ENCODE assay signal across 33 cellular contexts in genomic region chr13:106159295-106160195, GRCh38.
DNase-seq lines count a peak whose midpoint lies in the region; ATAC-seq, FAIRE-seq and TF ChIP-seq lines count a peak whose summit lies in the region.
"Had no signal": no experiment of that assay in that cellular context is flagged by ENCODE, and none has a peak within 500 bp of the region (broad histone marks: within the 10 kb centered on the region; RNA-seq: fewer than 3 reads in every experiment).

No MANE protein-coding gene starts in this region.

- H2BK120ac ChIP-seq in H9 (ENCODE audit: low read depth, low read length, poor library complexity, severe bottlenecking), result no peak overlapping the region

- H2BK5ac ChIP-seq in H9 (ENCODE audit: insufficient read length, low read length), result no peak overlapping the region

- no peak overlapping the region for H3K27ac ChIP-seq in H9 (ENCODE audit: insufficient read length, low read depth, low read length)
- H3K27ac ChIP-seq in RWPE1, result peak overlapping the region; percentile 4; the same call in 1 of the 2 replicates
- no peak overlapping the region for H3K27ac ChIP-seq in kidney (ENCODE audit: low read depth in 2 of 2, low read length in 2 of 2)
- H3K27ac ChIP-seq in smooth muscle cell (ENCODE audit: low read depth), result no peak overlapping the region
- H3K27ac ChIP-seq: esophagus squamous epithelium, heart left ventricle, lower lobe of right lung, pancreas, PC-9 had no signal

- no peaks in the 10 kb centered on the region for H3K9me3 ChIP-seq in H9 (ENCODE audit: control insufficient read depth, low read depth, low read length)
- H3K9me3 ChIP-seq in kidney (ENCODE audit: control insufficient read depth in 1 of 2, low read length in 2 of 2), result no peaks in the 10 kb centered on the region
- H3K9me3 ChIP-seq in smooth muscle cell (replicated peaks; ENCODE audit: low read depth), result no peaks in the 10 kb centered on the region
- H3K9me3 ChIP-seq: BLaER1, esophagus squamous epithelium, lower lobe of right lung, pancreas had no signal

- H3K4me2 ChIP-seq in H9 (ENCODE audit: insufficient read depth, insufficient read length, low read length), result no peak overlapping the region
- no peak overlapping the region for H3K4me2 ChIP-seq in smooth muscle cell
- H3K4me2 ChIP-seq: PC-9 had no signal

- H4K20me1 ChIP-seq in H9 (ENCODE audit: control insufficient read depth, insufficient read depth, insufficient read length) (no peaks in the 10 kb centered on the region), smooth muscle cell (ENCODE audit: low read depth) (no peaks in the 10 kb centered on the region)
- H4K20me1 ChIP-seq: BLaER1 had no signal

- H2AK5ac ChIP-seq in H9 (ENCODE audit: insufficient read length, low read length), result no peak overlapping the region

- DNase-seq in H9, result peak; percentile 51
- no peak for DNase-seq in RWPE1 (ENCODE audit: low spot score)
- DNase-seq in kidney, result peak; percentile 37
- DNase-seq in smooth muscle cell (lab: John Stamatoyannopoulos, UW; ENCODE audit: unreplicated experiment), result no peak
- DNase-seq: activated CD4-positive, alpha-beta memory T cell treated with anti-CD3 and anti-CD28 coated beads for 36 hours; activated CD4-positive, CD25-positive, alpha-beta regulatory T cell treated with anti-CD3 and anti-CD28 coated beads, Interleukin-2, amount 50 U/mL, for 72 hours; activated CD8-positive, alpha-beta memory T cell treated with anti-CD3 and anti-CD28 coated beads, Interleukin-2, amount 50 U/mL, for 4 hours; activated naive CD4-positive, alpha-beta T cell; dermis blood vessel endothelial cell; esophagus squamous epithelium; foreskin melanocyte; heart left ventricle; lower lobe of right lung; NCI-H1694; NCI-H2227 treated with DMSO at 0.1 percent for 48 hours; NCI-H526 treated with DMSO at 0.1 percent for 48 hours; NK-92 treated with Interleukin-12 subunit alpha and Interleukin-12 subunit beta, amount 100 ng/mL, for 24 hours; pancreas; PC-9; retina; Right ventricle myocardium superior; stimulated activated CD4-positive, alpha-beta T cell treated with anti-CD3 and anti-CD28 coated beads, Interleukin-2, amount 100 ng/mL, for 24 hours; stimulated activated CD8-positive, alpha-beta memory T cell treated with anti-CD3 and anti-CD28 coated beads, Interleukin-4, amount 100 ng/mL, for 48 hours; stimulated activated naive CD8-positive, alpha-beta T cell treated with anti-CD3 and anti-CD28 coated beads, Interleukin-15, amount 100 ng/mL, for 72 hours had no signal

- ATAC-seq in GM19328 (IDR thresholded peaks at IDR 0.05; ENCODE audit: unreplicated experiment) (no peak), HG03460 (IDR thresholded peaks at IDR 0.05; ENCODE audit: unreplicated experiment) (no peak), GM21786 (IDR thresholded peaks at IDR 0.05; ENCODE audit: unreplicated experiment) (no peak)
- ATAC-seq: pancreas; SK-N-SH treated with all-trans-retinoic acid at 6 μM for 48 hours; stimulated activated naive CD8-positive, alpha-beta T cell treated with anti-CD3 and anti-CD28 coated beads, Interleukin-15, amount 100 ng/mL, for 72 hours had no signal

- H3K56ac ChIP-seq in H9 (ENCODE audit: insufficient read length, low read depth, low read length), result no peak overlapping the region

- no peak overlapping the region for H3K18ac ChIP-seq in H9 (ENCODE audit: insufficient read length, low read depth, low read length)

- H3K23me2 ChIP-seq in H9 (ENCODE audit: insufficient read length, low read depth, low read length, poor library complexity, severe bottlenecking), result no peaks in the 10 kb centered on the region

- H3K4me3 ChIP-seq in kidney (ENCODE audit: low read length in 2 of 2) (no peak overlapping the region), smooth muscle cell (no peak overlapping the region)
- H3K4me3 ChIP-seq: BLaER1, esophagus squamous epithelium, heart left ventricle, lower lobe of right lung, pancreas, PC-9 had no signal

- no peak overlapping the region for H2BK12ac ChIP-seq in H9 (ENCODE audit: insufficient read length, low read depth, low read length)

- no peak for TF ChIP-seq CTCF in H9 (conservative IDR thresholded peaks at IDR 0.05)
- no peak for TF ChIP-seq CTCF in RWPE1 (conservative IDR thresholded peaks at IDR 0.05; ENCODE audit: low read depth)
- TF ChIP-seq CTCF in kidney (IDR thresholded peaks at IDR 0.05; ENCODE audit: borderline replicate concordance, extremely low read depth, insufficient read depth), result no peak
- no peak for TF ChIP-seq CTCF in smooth muscle cell (IDR thresholded peaks at IDR 0.05; ENCODE audit: borderline replicate concordance, insufficient read depth, poor library complexity, severe bottlenecking)

- POLR2A ChIA-PET in RWPE1 (lab: Yijun Ruan, JAX; ENCODE audit: low non-redundant PET), result no interaction called here

- H3K4me1 Mint-ChIP-seq in H9, result peaks cover 4% of the 10 kb centered on the region in 2 experiments
- H3K4me1 Mint-ChIP-seq: central memory CD8-positive, alpha-beta T cell; stimulated activated naive CD8-positive, alpha-beta T cell treated with anti-CD3 and anti-CD28 coated beads, Interleukin-15, amount 100 ng/mL, for 72 hours had no signal

- no peak overlapping the region for H2AFZ ChIP-seq in H9 (ENCODE audit: low read length)
- peak overlapping the region; percentile 23 for H2AFZ ChIP-seq in smooth muscle cell (ENCODE audit: low read depth)
- H2AFZ ChIP-seq: PC-9 had no signal

- H3K79me1 ChIP-seq in H9 (ENCODE audit: insufficient read depth, low read depth, low read length, poor library complexity, severe bottlenecking), result no peaks in the 10 kb centered on the region

- no peak overlapping the region for H4K91ac ChIP-seq in H9 (ENCODE audit: insufficient read length, low read depth, low read length)

- peaks cover 0 to 3% (median 0%) of the 10 kb centered on the region in 3 experiments; a peak in 1 of 7 replicates for H3K36me3 Mint-ChIP-seq in H9 (ENCODE audit: insufficient read depth in 1 of 3, low read depth in 3 of 3)
- H3K36me3 Mint-ChIP-seq: activated CD4-positive, alpha-beta memory T cell treated with anti-CD3 and anti-CD28 coated beads for 36 hours had no signal

- no peak overlapping the region for H2BK20ac ChIP-seq in H9 (ENCODE audit: low read depth, low read length, poor library complexity, severe bottlenecking)

- no peaks in the 10 kb centered on the region for H3K4me1 ChIP-seq in H9 (ENCODE audit: insufficient read depth, low read length)
- H3K4me1 ChIP-seq in kidney (ENCODE audit: control insufficient read depth in 1 of 2, insufficient read depth in 1 of 2, low read depth in 1 of 2, low read length in 2 of 2), result peaks cover 0 to 3% of the 10 kb centered on the region in 2 donors
- H3K4me1 ChIP-seq in smooth muscle cell (ENCODE audit: low read depth), result peaks cover 9% of the 10 kb centered on the region
- H3K4me1 ChIP-seq: esophagus squamous epithelium, pancreas had no signal

- H3K36me3 ChIP-seq in kidney (ENCODE audit: control insufficient read depth in 1 of 2, insufficient read depth in 2 of 2, low read length in 2 of 2), result no peaks in the 10 kb centered on the region
- H3K36me3 ChIP-seq in smooth muscle cell (ENCODE audit: low read depth), result no peaks in the 10 kb centered on the region
- H3K36me3 ChIP-seq: BLaER1, esophagus squamous epithelium, heart left ventricle, lower lobe of right lung, pancreas had no signal

- H3K27ac Mint-ChIP-seq in H9, result peak overlapping the region in 1 of 3 experiments; percentile 3; a peak in 3 of 7 replicates
- H3K27ac Mint-ChIP-seq: activated CD4-positive, alpha-beta memory T cell treated with anti-CD3 and anti-CD28 coated beads for 36 hours; stimulated activated naive CD8-positive, alpha-beta T cell treated with anti-CD3 and anti-CD28 coated beads, Interleukin-15, amount 100 ng/mL, for 72 hours; T-helper 1 cell treated with Interleukin-12 subunit alpha and Interleukin-12 subunit beta and Interleukin-4 antibody, amounts not matched to agents 30 μg/mL and 1 μg/mL, for 36 hours had no signal

- no peak for FAIRE-seq in kidney (lab: Jason Lieb, UNC)
- FAIRE-seq: GM12892, pancreas had no signal

- H4K5ac ChIP-seq in H9 (ENCODE audit: insufficient read length, low read depth, low read length), result no peak overlapping the region

- H3K4me3 Mint-ChIP-seq in H9, result no peak overlapping the region
- H3K4me3 Mint-ChIP-seq: activated CD4-positive, alpha-beta memory T cell treated with anti-CD3 and anti-CD28 coated beads for 36 hours; central memory CD8-positive, alpha-beta T cell; nephron; stimulated activated naive CD8-positive, alpha-beta T cell treated with anti-CD3 and anti-CD28 coated beads, Interleukin-15, amount 100 ng/mL, for 72 hours; T-helper 1 cell treated with Interleukin-12 subunit alpha and Interleukin-12 subunit beta and Interleukin-4 antibody, amounts not matched to agents 30 μg/mL and 1 μg/mL, for 36 hours had no signal

- no peak overlapping the region for H4K8ac ChIP-seq in H9 (replicated peaks; ENCODE audit: insufficient read length, low read depth, low read length)

- H3K14ac ChIP-seq in H9 (ENCODE audit: insufficient read depth, low read length), result no peak overlapping the region

- no peak overlapping the region for H2BK15ac ChIP-seq in H9 (ENCODE audit: low read depth, low read length)

- no peak overlapping the region for H3K4ac ChIP-seq in H9 (ENCODE audit: low read depth, low read length)

- H3F3A ChIP-seq in smooth muscle cell (ENCODE audit: low read depth), result peaks cover 3% of the 10 kb centered on the region

- no peak overlapping the region for H3K9ac ChIP-seq in H9 (ENCODE audit: extremely low read depth, insufficient read length, low read length)
- no peak overlapping the region for H3K9ac ChIP-seq in kidney (ENCODE audit: low read length in 2 of 2)
- no peak overlapping the region for H3K9ac ChIP-seq in smooth muscle cell (ENCODE audit: low read depth)
- H3K9ac ChIP-seq: BLaER1 had no signal

- intact Hi-C loops in kidney (cut with DNase I), result no loop called here

- H3K27me3 ChIP-seq in H9 (ENCODE audit: insufficient read depth, low read length) (no peaks in the 10 kb centered on the region), smooth muscle cell (ENCODE audit: low read depth) (no peaks in the 10 kb centered on the region)
- H3K27me3 ChIP-seq: BLaER1, esophagus squamous epithelium, heart left ventricle, pancreas had no signal

- no peak overlapping the region for H3T11ph ChIP-seq in H9 (ENCODE audit: low read length)

- no CpG with 5 or more reads among the region's 20 CpGs for WGBS in H9 (ENCODE audit: extremely low coverage, insufficient read length, low lambda C conversion rate)
- WGBS in smooth muscle cell (ENCODE audit: low lambda C conversion rate), result 86% methylated on average over 20 of the region's 20 CpGs

- H3K23ac ChIP-seq in H9 (ENCODE audit: insufficient read length, low read depth, low read length), result no peak overlapping the region

- CTCF ChIA-PET in RWPE1 (lab: Yijun Ruan, JAX), result interaction anchor here (0.6 kb wide), 2 partner anchors 656 to 1279 kb away, joined by 3 to 4 read pairs; no protein-coding TSS in a partner anchor

- peaks cover 2% of the 10 kb centered on the region in 2 experiments; a peak in 1 of 5 replicates for H3K9me3 Mint-ChIP-seq in H9
- H3K9me3 Mint-ChIP-seq: central memory CD8-positive, alpha-beta T cell; T-helper 1 cell treated with Interleukin-12 subunit alpha and Interleukin-12 subunit beta and Interleukin-4 antibody, amounts not matched to agents 30 μg/mL and 1 μg/mL, for 36 hours had no signal

- H3K27me3 Mint-ChIP-seq in H9 (ENCODE audit: low read depth), result no peaks in the 10 kb centered on the region
- H3K27me3 Mint-ChIP-seq: central memory CD8-positive, alpha-beta T cell; stimulated activated naive CD8-positive, alpha-beta T cell treated with anti-CD3 and anti-CD28 coated beads, Interleukin-15, amount 100 ng/mL, for 72 hours had no signal

- H3K79me2 ChIP-seq in H9 (ENCODE audit: insufficient read depth, low read length), result no peaks in the 10 kb centered on the region
- no peaks in the 10 kb centered on the region for H3K79me2 ChIP-seq in smooth muscle cell (ENCODE audit: low read depth)

Comparison
In these comparisons a context has a peak if more than half of its experiments do, and no peak if none do; other contexts are left out.
1. DNase-seq: peak in H9 (single experiment) and kidney (single experiment); none in RWPE1 (single experiment) and smooth muscle cell (single experiment).